ENCODE assay signal across 18 cellular contexts in the genomic region with DNA sequence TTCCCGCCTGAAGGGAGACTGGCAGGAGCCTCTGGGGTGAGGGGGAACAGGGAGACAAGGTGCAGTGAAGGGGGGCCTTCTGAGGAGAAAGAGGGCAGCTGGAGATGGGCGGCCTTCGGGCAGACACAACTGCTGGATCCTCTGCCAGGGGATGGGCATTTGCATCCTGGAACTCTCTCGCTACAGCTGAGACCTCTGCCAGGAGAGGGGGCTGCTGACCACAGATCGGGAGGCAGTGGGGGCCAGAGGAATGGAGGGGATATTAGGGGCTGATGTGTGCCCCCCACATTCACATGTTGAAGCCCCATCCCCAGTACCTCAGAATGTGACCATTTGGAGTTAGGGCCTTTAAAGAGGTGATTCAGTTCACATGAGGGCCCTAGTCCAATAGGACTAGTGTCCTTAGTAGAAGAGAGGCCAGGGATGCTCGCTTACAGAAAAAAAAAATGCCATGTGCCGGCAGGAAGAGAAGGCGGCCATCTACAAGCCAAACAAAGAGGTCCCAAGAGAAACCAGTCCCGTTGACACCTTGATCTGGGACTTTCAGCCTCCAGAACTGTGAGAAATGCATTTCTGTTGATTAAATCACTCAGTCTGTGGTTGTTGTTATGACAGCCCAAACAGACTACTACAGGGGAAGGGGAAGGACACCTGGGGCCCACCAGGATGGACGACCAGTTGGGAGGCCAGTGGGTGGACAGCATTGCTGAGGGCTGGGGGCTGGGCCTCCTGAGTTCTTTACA. TPM values are rescaled to one million over a fixed set of nuclear protein-coding genes. Genes with fewer than 3 reads are reported as not detected.
DNase-seq lines count a peak whose midpoint lies in the region; TF ChIP-seq lines count a peak whose summit lies in the region.
"Had no signal": no experiment of that assay in that cellular context is flagged by ENCODE, and none has a peak within 500 bp of the region (broad histone marks: within the 10 kb centered on the region; RNA-seq: fewer than 3 reads in every experiment).

No MANE protein-coding gene starts in this region.

- peaks cover 14% of the 10 kb centered on the region for H3K36me3 Mint-ChIP-seq in activated naive CD8-positive, alpha-beta T cell
- H3K36me3 Mint-ChIP-seq in activated naive CD8-positive, alpha-beta T cell treated with anti-CD3 and anti-CD28 coated beads for 36 hours, result peaks cover 46% of the 10 kb centered on the region
- H3K36me3 Mint-ChIP-seq in progenitor cell of endocrine pancreas (ENCODE audit: insufficient read depth), result no peaks in the 10 kb centered on the region
- H3K36me3 Mint-ChIP-seq in CD14-positive monocyte, result peaks cover 2 to 6% of the 10 kb centered on the region in 2 donors
- H3K36me3 Mint-ChIP-seq: mesothelial cell of epicardium had no signal

- H3K4me3 ChIP-seq in choroid plexus epithelial cell (ENCODE audit: low read depth, low read length), result no peak overlapping the region
- H3K4me3 ChIP-seq in testis, result no peak overlapping the region
- H3K4me3 ChIP-seq: coronary artery, left lung, PC-9 had no signal

- peaks cover 3% of the 10 kb centered on the region for H3K9me3 Mint-ChIP-seq in activated naive CD8-positive, alpha-beta T cell (ENCODE audit: low read depth)
- peaks cover 5% of the 10 kb centered on the region for H3K9me3 Mint-ChIP-seq in activated naive CD8-positive, alpha-beta T cell treated with anti-CD3 and anti-CD28 coated beads for 36 hours
- H3K9me3 Mint-ChIP-seq in progenitor cell of endocrine pancreas (ENCODE audit: low read depth) (peaks cover 3% of the 10 kb centered on the region), CD14-positive monocyte (peaks cover 3 to 8% (median 5%) of the 10 kb centered on the region in 7 donors)

- no peaks in the 10 kb centered on the region for H3K27me3 Mint-ChIP-seq in activated naive CD8-positive, alpha-beta T cell
- H3K27me3 Mint-ChIP-seq in activated naive CD8-positive, alpha-beta T cell treated with anti-CD3 and anti-CD28 coated beads for 36 hours, result no peaks in the 10 kb centered on the region
- H3K27me3 Mint-ChIP-seq in progenitor cell of endocrine pancreas (no peaks in the 10 kb centered on the region), CD14-positive monocyte (ENCODE audit: low read depth in 3 of 3) (no peaks in the 10 kb centered on the region)
- H3K27me3 Mint-ChIP-seq: T-cell had no signal

- H3K36me3 ChIP-seq in testis (ENCODE audit: low read depth, missing control alignments), result no peaks in the 10 kb centered on the region
- H3K36me3 ChIP-seq: left lung had no signal

- H3K27me3 ChIP-seq in testis, result no peaks in the 10 kb centered on the region
- H3K27me3 ChIP-seq: left lung had no signal

- peaks cover 14% of the 10 kb centered on the region for H3K4me1 Mint-ChIP-seq in activated naive CD8-positive, alpha-beta T cell (ENCODE audit: low read depth)
- peaks cover 32% of the 10 kb centered on the region for H3K4me1 Mint-ChIP-seq in activated naive CD8-positive, alpha-beta T cell treated with anti-CD3 and anti-CD28 coated beads for 36 hours
- H3K4me1 Mint-ChIP-seq in progenitor cell of endocrine pancreas (ENCODE audit: low read depth) (no peaks in the 10 kb centered on the region), CD14-positive monocyte (peaks cover 12% of the 10 kb centered on the region)
- H3K4me1 Mint-ChIP-seq: mesothelial cell of epicardium, nephron had no signal

- intact Hi-C loops in testis (cut with DNase I; ENCODE audit: low total_unique reads) (no loop called here), CD14-positive monocyte (cut with micrococcal nuclease) (no loop called here)

- peak overlapping the region; percentile 9 for H3K4me3 Mint-ChIP-seq in activated naive CD8-positive, alpha-beta T cell
- no peak overlapping the region for H3K4me3 Mint-ChIP-seq in activated naive CD8-positive, alpha-beta T cell treated with anti-CD3 and anti-CD28 coated beads for 36 hours
- H3K4me3 Mint-ChIP-seq in progenitor cell of endocrine pancreas (ENCODE audit: low read depth) (no peak overlapping the region), CD14-positive monocyte (no peak overlapping the region)
- H3K4me3 Mint-ChIP-seq: mesothelial cell of epicardium, nephron had no signal

- 66 to 75% methylated on average over 10 of the region's 10 CpGs for WGBS in testis, 2 donors

- H3K27ac Mint-ChIP-seq in activated naive CD8-positive, alpha-beta T cell, result no peak overlapping the region
- H3K27ac Mint-ChIP-seq in activated naive CD8-positive, alpha-beta T cell treated with anti-CD3 and anti-CD28 coated beads for 36 hours, result no peak overlapping the region
- no peak overlapping the region for H3K27ac Mint-ChIP-seq in progenitor cell of endocrine pancreas
- H3K27ac Mint-ChIP-seq in CD14-positive monocyte, result peak overlapping the region in 1 of 7 donors; percentile 81
- H3K27ac Mint-ChIP-seq: mesothelial cell of epicardium, nephron, T-cell had no signal

- H3K27ac ChIP-seq in testis, result peak overlapping the region; percentile 9 to 76
- H3K27ac ChIP-seq: left lung, PC-9 had no signal

- no peak for DNase-seq in activated naive CD8-positive, alpha-beta T cell treated with anti-CD3 and anti-CD28 coated beads for 36 hours
- DNase-seq in M059J (ENCODE audit: low read depth) (peak; percentile 9), choroid plexus epithelial cell (ENCODE audit: low read depth) (no peak), testis (no peak), progenitor cell of endocrine pancreas (ENCODE audit: low spot score, unreplicated experiment) (no peak), CD14-positive monocyte (ENCODE audit: low spot score) (no peak)
- DNase-seq: Calu3; NCI-H1092; NCI-H2081 treated with DMSO at 0.1 percent for 48 hours; NCI-H446; PC-9; stimulated activated naive CD4-positive, alpha-beta T cell treated with Interleukin-2 at 50 U/mL for 16 hours had no signal

- TF ChIP-seq POLR2A in testis (IDR thresholded peaks at IDR 0.05), result no peak

- peaks cover 9% of the 10 kb centered on the region for H3K4me1 ChIP-seq in testis

- H3K9me3 ChIP-seq in testis, result no peaks in the 10 kb centered on the region

- TF ChIP-seq CTCF in choroid plexus epithelial cell (conservative IDR thresholded peaks at IDR 0.05; ENCODE audit: low read depth, low read length) (peak; percentile 10), testis (IDR thresholded peaks at IDR 0.05) (no peak), progenitor cell of endocrine pancreas (IDR thresholded peaks at IDR 0.05; ENCODE audit: unreplicated experiment) (no peak), CD14-positive monocyte (IDR thresholded peaks at IDR 0.05) (no peak)

RNA-seq across cellular contexts. Expression of gene TRABD2A, which starts 50.0 kb away (rescaled TPM):
- total RNA-seq in activated naive CD8-positive, alpha-beta T cell treated with anti-CD3 and anti-CD28 coated beads for 36 hours, result 10 to 100 TPM; 59.2 to 61.7 TPM
- 0.81 and 3.7 TPM in 2 replicates for total RNA-seq in M059J (2014; rRNA removed; shearing (Covaris generic))
- total RNA-seq in testis (10 to 100 TPM; 19.1 to 44.1 TPM), progenitor cell of endocrine pancreas (1.4 and 2.0 TPM in 2 replicates)
- polyA plus RNA-seq in testis (ENCODE audit: insufficient read depth, low read depth, low replicate concordance) (82.5 TPM), CD14-positive monocyte (under 1 TPM; 0.79 to 0.95 TPM)
